In the genomic region with DNA sequence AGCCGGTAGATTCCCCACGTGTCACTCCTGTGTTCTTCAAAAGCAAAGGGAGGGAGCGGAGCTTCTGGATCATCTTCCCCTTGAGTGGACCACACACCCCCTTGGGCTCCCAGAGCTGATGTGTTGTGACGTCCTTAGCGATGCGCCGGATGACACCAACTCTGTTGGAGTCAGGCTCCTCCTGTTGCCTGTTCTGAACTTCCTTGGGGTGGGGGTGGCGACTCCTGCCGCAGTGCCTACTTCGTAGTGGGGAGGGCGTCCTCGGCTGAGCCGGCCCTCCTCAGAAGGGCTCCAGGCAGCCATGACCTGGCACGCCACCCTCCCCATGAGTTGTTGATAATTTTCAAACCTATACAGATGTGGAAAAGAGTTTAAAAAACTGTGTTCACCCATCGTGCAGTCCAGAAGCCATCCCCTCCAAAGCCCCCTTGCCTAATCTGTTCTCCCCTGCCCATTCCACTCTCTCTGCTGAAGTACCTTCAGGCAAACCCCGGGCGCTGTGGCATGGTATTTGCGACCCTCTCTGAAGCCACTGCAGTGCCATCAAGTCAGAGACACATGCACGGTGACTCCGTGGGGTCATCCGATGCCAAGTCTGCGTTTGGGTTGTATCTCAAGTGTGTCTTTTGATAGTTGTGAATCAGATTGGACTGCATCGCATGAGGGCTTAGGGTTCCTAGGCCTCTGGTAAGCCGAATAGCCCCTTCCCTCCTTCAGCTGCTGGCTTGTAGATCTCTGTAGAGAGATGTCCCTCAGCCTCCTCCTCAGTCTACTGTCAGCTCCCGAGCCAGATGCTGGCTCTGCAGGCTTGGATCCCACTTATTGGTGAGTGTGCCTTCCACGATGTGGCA, we compare ENCODE assay signal across 15 cellular contexts. TPM values are rescaled to one million over a fixed set of nuclear protein-coding genes. Genes with fewer than 3 reads are reported as not detected.
A peak's percentile ranks its signal among the peaks of the same experiment; 100 is the strongest.
DNase-seq lines count a peak whose midpoint lies in the region; ATAC-seq, FAIRE-seq and TF ChIP-seq lines count a peak whose summit lies in the region.
"Had no signal": no experiment of that assay in that cellular context is flagged by ENCODE, and none has a peak within 500 bp of the region (broad histone marks: within the 10 kb centered on the region; RNA-seq: fewer than 3 reads in every experiment).

No MANE protein-coding gene starts in this region.

- DNase-seq in T-helper 2 cell treated with Interferon-gamma antibody and Interleukin-4, amounts not matched to agents 5 μg/mL and 100 μg/mL, for 36 hours (ENCODE audit: low spot score): no peak
- DNase-seq in T-helper 2 cell (no peak), PC-9 (no peak), bronchial epithelial cell (ENCODE audit: low read depth) (no peak), progenitor cell of endocrine pancreas (ENCODE audit: low spot score, unreplicated experiment) (no peak), SHP77 (lab: John Stamatoyannopoulos, UW) (no peak), COLO829 (ENCODE audit: low spot score) (no peak)
- DNase-seq: brain microvascular endothelial cell, COR-L47, NCI-H2227 treated with DMSO at 0.1 percent for 48 hours, testis had no signal

- peaks cover 41% of the 10 kb centered on the region for H3K4me1 Mint-ChIP-seq in T-helper 2 cell treated with Interferon-gamma antibody and Interleukin-4, amounts not matched to agents 5 μg/mL and 100 μg/mL, for 36 hours (ENCODE audit: low read depth)
- no peaks in the 10 kb centered on the region for H3K4me1 Mint-ChIP-seq in progenitor cell of endocrine pancreas (ENCODE audit: low read depth)
- H3K4me1 Mint-ChIP-seq: neural crest cell had no signal

- peak overlapping the region; percentile 79 for H3K27ac ChIP-seq in PC-9
- H3K27ac ChIP-seq: brain microvascular endothelial cell, testis had no signal

- CTCF ChIA-PET in PC-9 (lab: Charles Lee): interaction anchor here (0.6 kb wide), 1 partner anchor 9 kb away, joined by 3 read pairs; no protein-coding TSS in a partner anchor

- peak overlapping the region; percentile 56 for H3K4me2 ChIP-seq in PC-9

- BruUV-seq in PC-9 (replicated peaks; lab: Mats Ljungman, UMichigan): no TSS peak

- intact Hi-C loops in PC-9 (cut with micrococcal nuclease; ENCODE audit: unreplicated experiment): loop anchor here (5.0 kb wide), 1 partner anchor 453 kb away; no protein-coding TSS in a partner anchor

- H3K27me3 ChIP-seq in PC-9 (ENCODE audit: insufficient read depth, low read depth) (no peaks in the 10 kb centered on the region), bronchial epithelial cell (ENCODE audit: control insufficient read depth, insufficient read depth, low read length) (no peaks in the 10 kb centered on the region)
- H3K27me3 ChIP-seq: brain microvascular endothelial cell, testis had no signal

- no peak for ATAC-seq in HG02798 (IDR thresholded peaks at IDR 0.05; ENCODE audit: poor library complexity, unreplicated experiment)
- ATAC-seq: left colon had no signal

- POLR2A ChIA-PET in PC-9 (lab: Charles Lee; ENCODE audit: unreplicated experiment): no interaction called here

- H3K27ac Mint-ChIP-seq in T-helper 2 cell treated with Interferon-gamma antibody and Interleukin-4, amounts not matched to agents 5 μg/mL and 100 μg/mL, for 36 hours: peak overlapping the region; percentile 72
- peak overlapping the region; percentile 70 for H3K27ac Mint-ChIP-seq in progenitor cell of endocrine pancreas

- peaks cover 19% of the 10 kb centered on the region for H4K20me1 ChIP-seq in PC-9 (ENCODE audit: insufficient read depth)

- peaks cover 32% of the 10 kb centered on the region for H3F3A ChIP-seq in PC-9 (ENCODE audit: insufficient read depth, low read depth)

- H3K9me3 ChIP-seq in PC-9 (ENCODE audit: insufficient read depth, low read depth): no peaks in the 10 kb centered on the region
- H3K9me3 ChIP-seq: testis had no signal

- H3K27me3 Mint-ChIP-seq in T-helper 2 cell treated with Interferon-gamma antibody and Interleukin-4, amounts not matched to agents 5 μg/mL and 100 μg/mL, for 36 hours (ENCODE audit: low read depth): no peaks in the 10 kb centered on the region
- no peaks in the 10 kb centered on the region for H3K27me3 Mint-ChIP-seq in progenitor cell of endocrine pancreas

- H2AFZ ChIP-seq in PC-9: no peak overlapping the region

- no peaks in the 10 kb centered on the region for H3K9me3 Mint-ChIP-seq in T-helper 2 cell treated with Interferon-gamma antibody and Interleukin-4, amounts not matched to agents 5 μg/mL and 100 μg/mL, for 36 hours
- H3K9me3 Mint-ChIP-seq in progenitor cell of endocrine pancreas (ENCODE audit: low read depth): no peaks in the 10 kb centered on the region
- H3K9me3 Mint-ChIP-seq: neural crest cell had no signal

- H3K79me2 ChIP-seq in PC-9 (ENCODE audit: low read depth): peaks cover 49% of the 10 kb centered on the region

- TF ChIP-seq CTCF in PC-9 (conservative IDR thresholded peaks at IDR 0.05) (no peak), bronchial epithelial cell (IDR thresholded peaks at IDR 0.05; ENCODE audit: insufficient read depth, low read length, severe bottlenecking) (no peak), progenitor cell of endocrine pancreas (IDR thresholded peaks at IDR 0.05; ENCODE audit: unreplicated experiment) (no peak)

- H3K36me3 Mint-ChIP-seq in T-helper 2 cell treated with Interferon-gamma antibody and Interleukin-4, amounts not matched to agents 5 μg/mL and 100 μg/mL, for 36 hours (ENCODE audit: low read depth): peaks cover 70% of the 10 kb centered on the region
- peaks cover 28% of the 10 kb centered on the region for H3K36me3 Mint-ChIP-seq in progenitor cell of endocrine pancreas (ENCODE audit: insufficient read depth)

- no peak overlapping the region for H3K4me3 ChIP-seq in PC-9
- H3K4me3 ChIP-seq in bronchial epithelial cell (ENCODE audit: low read depth, low read length): no peak overlapping the region
- H3K4me3 ChIP-seq: testis had no signal

- H3K4me1 ChIP-seq in PC-9 (replicated peaks; ENCODE audit: insufficient read depth): peaks cover 23% of the 10 kb centered on the region
- H3K4me1 ChIP-seq: testis had no signal

- H3K36me3 ChIP-seq in PC-9 (ENCODE audit: low read depth) (peaks cover 46% of the 10 kb centered on the region), bronchial epithelial cell (ENCODE audit: control insufficient read depth, insufficient read depth, low read length) (peaks cover 21% of the 10 kb centered on the region)

- FAIRE-seq in bronchial epithelial cell (lab: Jason Lieb, UNC): peak; percentile 28
- FAIRE-seq: HTR-8/SVneo had no signal

- H3K9me2 ChIP-seq in PC-9 (ENCODE audit: insufficient read depth): no peaks in the 10 kb centered on the region

- peak overlapping the region; percentile 44 for H3K4me3 Mint-ChIP-seq in T-helper 2 cell treated with Interferon-gamma antibody and Interleukin-4, amounts not matched to agents 5 μg/mL and 100 μg/mL, for 36 hours
- no peak overlapping the region for H3K4me3 Mint-ChIP-seq in progenitor cell of endocrine pancreas (ENCODE audit: low read depth)
- H3K4me3 Mint-ChIP-seq: neural crest cell had no signal

RNA-seq across cellular contexts. Expression of gene EXOC3, which starts 16.8 kb away (rescaled TPM):
- 155 and 188 TPM in 2 replicates for total RNA-seq in PC-9 (2021)
- total RNA-seq in bronchial epithelial cell: 37.5 and 42.4 TPM in 2 replicates
- total RNA-seq in progenitor cell of endocrine pancreas: 66.5 and 67.3 TPM in 2 replicates
